10 cellular contexts compared by ENCODE assay signal in the genomic region with DNA sequence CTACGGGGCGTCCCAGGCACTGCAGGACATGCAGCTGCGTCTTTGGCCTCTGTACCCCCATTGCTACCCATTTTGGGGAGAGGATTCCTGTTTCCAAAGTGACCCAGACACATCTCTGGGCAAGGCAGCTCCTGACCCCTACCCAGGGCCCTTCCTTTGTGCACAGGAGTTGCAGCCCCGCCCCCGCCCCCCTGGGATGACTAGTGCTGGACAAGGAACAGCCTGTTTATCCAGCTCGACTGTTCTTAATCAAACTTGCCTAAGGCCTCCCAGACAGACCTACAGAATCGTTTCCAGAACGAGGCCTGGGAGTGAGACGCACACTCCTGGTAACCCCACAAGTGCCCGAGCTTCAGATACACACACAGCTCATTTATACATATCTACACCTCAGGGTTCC. TPM values are rescaled to one million over a fixed set of nuclear protein-coding genes. Genes with fewer than 3 reads are reported as not detected.
DNase-seq lines count a peak whose midpoint lies in the region; ATAC-seq and TF ChIP-seq lines count a peak whose summit lies in the region.
"Had no signal": no experiment of that assay in that cellular context is flagged by ENCODE, and none has a peak within 500 bp of the region (broad histone marks: within the 10 kb centered on the region; RNA-seq: fewer than 3 reads in every experiment).

No MANE protein-coding gene starts in this region.

- peak overlapping the region; percentile 100 for H3K4me3 ChIP-seq in OCI-LY7 (ENCODE audit: low read depth, low read length, poor library complexity, severe bottlenecking)

- peak overlapping the region; percentile 78 for H3K27ac ChIP-seq in OCI-LY7 (ENCODE audit: low read depth, low read length, poor library complexity, severe bottlenecking)

- POLR2A ChIA-PET in OCI-LY7 (lab: Charles Lee) = interaction anchor here (0.5 kb wide), 1 partner anchor 48 kb away, joined by 3 read pairs; no protein-coding TSS in a partner anchor

- H4K20me1 ChIP-seq in OCI-LY7 (ENCODE audit: insufficient read depth, low read length) = peaks cover 27% of the 10 kb centered on the region

- TF ChIP-seq CTCF in OCI-LY7 (conservative IDR thresholded peaks at IDR 0.05; ENCODE audit: low read length) (no peak), progenitor cell of endocrine pancreas (IDR thresholded peaks at IDR 0.05; ENCODE audit: unreplicated experiment) (no peak)

- peak overlapping the region; percentile 85 for H3K4me3 Mint-ChIP-seq in progenitor cell of endocrine pancreas (ENCODE audit: low read depth)

- peaks cover 64% of the 10 kb centered on the region for H3K36me3 ChIP-seq in OCI-LY7 (ENCODE audit: insufficient read depth, low read length)

- no peak overlapping the region for H2AFZ ChIP-seq in OCI-LY7 (ENCODE audit: low read length)

- no peaks in the 10 kb centered on the region for H3K9me2 ChIP-seq in OCI-LY7 (ENCODE audit: insufficient read depth, low read length)

- BruUV-seq in OCI-LY7 (replicated peaks; lab: Mats Ljungman, UMichigan) = no TSS peak

- DNase-seq in EH (ENCODE audit: low read depth) (peak; percentile 77), OCI-LY7 (ENCODE audit: low spot score) (no peak), epidermal melanocyte (ENCODE audit: insufficient read length, low spot score) (peak; percentile 88), progenitor cell of endocrine pancreas (ENCODE audit: low spot score, unreplicated experiment) (no peak), LoVo (ENCODE audit: low spot score) (no peak), COR-L47 (lab: John Stamatoyannopoulos, UW) (no peak), mucosa of gallbladder (ENCODE audit: low spot score) (no peak)
- DNase-seq: activated CD4-positive, alpha-beta T cell treated with anti-CD3 and anti-CD28 coated beads for 4 hours had no signal

- no peak for ATAC-seq in HG02588 (IDR thresholded peaks at IDR 0.05; ENCODE audit: unreplicated experiment)

- CTCF ChIA-PET in OCI-LY7 (lab: Charles Lee; ENCODE audit: unreplicated experiment) = no interaction called here

- H3K4me1 Mint-ChIP-seq in progenitor cell of endocrine pancreas (ENCODE audit: low read depth) = peaks cover 20% of the 10 kb centered on the region

- no peaks in the 10 kb centered on the region for H3K9me3 ChIP-seq in OCI-LY7 (ENCODE audit: low read length)

- no peaks in the 10 kb centered on the region for H3K9me3 Mint-ChIP-seq in progenitor cell of endocrine pancreas (ENCODE audit: low read depth)

- peaks cover 32% of the 10 kb centered on the region for H3K4me1 ChIP-seq in OCI-LY7 (ENCODE audit: insufficient read depth, low read length, poor library complexity, severe bottlenecking)

- H3K36me3 Mint-ChIP-seq in progenitor cell of endocrine pancreas (ENCODE audit: insufficient read depth) = peaks cover 14% of the 10 kb centered on the region

- H3K4me2 ChIP-seq in OCI-LY7 (ENCODE audit: low read length) = peak overlapping the region; percentile 93

- H3K79me2 ChIP-seq in OCI-LY7 (ENCODE audit: insufficient read depth, low read depth, low read length) = peaks cover 41% of the 10 kb centered on the region

- H3K27ac Mint-ChIP-seq in progenitor cell of endocrine pancreas = peak overlapping the region; percentile 74

- peaks cover 12% of the 10 kb centered on the region for H3K27me3 Mint-ChIP-seq in progenitor cell of endocrine pancreas

- intact Hi-C loops in OCI-LY7 (cut with micrococcal nuclease; ENCODE audit: unreplicated experiment) = no loop called here

RNA-seq across cellular contexts. Expression of gene DIPK1B, which starts 13.2 kb away (rescaled TPM):
- total RNA-seq in OCI-LY7 (2014; rRNA removed; shearing (Covaris generic)) = 13.3 and 13.9 TPM in 2 replicates
- 0.30 and 0.74 TPM in 2 replicates for total RNA-seq in OCI-LY7 (2022)
- total RNA-seq in progenitor cell of endocrine pancreas = 51.3 and 52.9 TPM in 2 replicates
- total RNA-seq in mucosa of gallbladder = 8.8 TPM
- total RNA-seq: LHCN-M2 had no signal

RNA-seq across cellular contexts. Expression of gene LCN10, which starts 17.1 kb away (rescaled TPM):
- not detected in 2 replicates for total RNA-seq in OCI-LY7 (2014; rRNA removed; shearing (Covaris generic))
- not detected in 2 replicates for total RNA-seq in OCI-LY7 (2022)
- 0.42 TPM in 1 of 2 replicates, not detected in the other for total RNA-seq in progenitor cell of endocrine pancreas
- total RNA-seq in mucosa of gallbladder = 11.4 TPM
- total RNA-seq: LHCN-M2 had no signal

RNA-seq across cellular contexts. Expression of gene LCN6, which starts 22.7 kb away (rescaled TPM):
- total RNA-seq in OCI-LY7 (2014; rRNA removed; shearing (Covaris generic)) = not detected in 2 replicates
- total RNA-seq in OCI-LY7 (2022) (not detected in 2 replicates), progenitor cell of endocrine pancreas (not detected in 2 replicates), mucosa of gallbladder (12.8 TPM)
- total RNA-seq: LHCN-M2 had no signal

RNA-seq across cellular contexts. Expression of gene LCN8, which starts 32.4 kb away (rescaled TPM):
- not detected in 2 replicates for total RNA-seq in OCI-LY7 (2014; rRNA removed; shearing (Covaris generic))
- total RNA-seq in OCI-LY7 (2022) (not detected in 2 replicates), progenitor cell of endocrine pancreas (not detected in 2 replicates), mucosa of gallbladder (not detected)
- total RNA-seq: LHCN-M2 had no signal

RNA-seq across cellular contexts. Expression of gene AGPAT2, which starts 38.4 kb away (rescaled TPM):
- 20.8 and 29.6 TPM in 2 replicates for total RNA-seq in OCI-LY7 (2014; rRNA removed; shearing (Covaris generic))
- 15.2 and 18.3 TPM in 2 replicates for total RNA-seq in OCI-LY7 (2022)
- total RNA-seq in progenitor cell of endocrine pancreas = 27.7 and 28.0 TPM in 2 replicates
- total RNA-seq in mucosa of gallbladder = 81.7 TPM

Comparison
In these comparisons a context has a peak if more than half of its experiments do, and no peak if none do; other contexts are left out.
1. DNase-seq: peak in EH (single experiment) and epidermal melanocyte (single experiment); none in OCI-LY7 (single experiment), progenitor cell of endocrine pancreas (single experiment), LoVo (single experiment), COR-L47 (single experiment) and mucosa of gallbladder (single experiment).
2. RNA of gene LCN6, which starts 22.7 kb away (total RNA-seq): 12.8 TPM in mucosa of gallbladder (single experiment); not detected in OCI-LY7 and not detected in progenitor cell of endocrine pancreas; every median in the first group is over 10 times any median in the second.